In genomic region chr12:96195845-96196451, GRCh38 we compare ENCODE assay signal across 8 cellular contexts. TPM values are rescaled to one million over a fixed set of nuclear protein-coding genes. Genes with fewer than 3 reads are reported as not detected.
DNase-seq lines count a peak whose midpoint lies in the region; ATAC-seq and TF ChIP-seq lines count a peak whose summit lies in the region.

No MANE protein-coding gene starts in this region.

- TF ChIP-seq CTCF in psoas muscle (IDR thresholded peaks at IDR 0.05): no peak

- intact Hi-C loops in psoas muscle (cut with DNase I): no loop called here

- peak overlapping the region; percentile 60 for H3K27ac ChIP-seq in psoas muscle

- peak overlapping the region; percentile 74 for H3K4me3 ChIP-seq in psoas muscle

- 11 to 15% (median 12%) methylated on average over 14 of the region's 14 CpGs for WGBS in psoas muscle, 3 donors

- ATAC-seq in psoas muscle: peak in 1 of 4 donors; percentile 23
- ATAC-seq in GM19035 (IDR thresholded peaks at IDR 0.05; ENCODE audit: unreplicated experiment): no peak
- no peak for ATAC-seq in GM21786 (IDR thresholded peaks at IDR 0.05; ENCODE audit: unreplicated experiment)

- no peaks in the 10 kb centered on the region for H3K9me3 ChIP-seq in psoas muscle

- no peaks in the 10 kb centered on the region for H3K4me1 ChIP-seq in psoas muscle

- no peaks in the 10 kb centered on the region for H3K36me3 ChIP-seq in psoas muscle (ENCODE audit: insufficient read depth in 1 of 2, low read depth in 1 of 2)

- peak; percentile 71 for DNase-seq in ELF-1 (ENCODE audit: low read depth, low spot score)
- DNase-seq in NCI-H69 (lab: John Stamatoyannopoulos, UW): peak; percentile 54
- DNase-seq in activated T-helper 9 cell treated with anti-CD3 and anti-CD28 coated beads, Interleukin-2, amount 50 U/mL, for 16 hours (ENCODE audit: low read depth): peak; percentile 37
- DNase-seq in foreskin melanocyte: peak; percentile 62
- DNase-seq in psoas muscle: no peak
- DNase-seq in HuH-7 (ENCODE audit: low spot score): no peak

- peaks cover 0 to 25% (median 6%) of the 10 kb centered on the region in 3 donors for H3K27me3 ChIP-seq in psoas muscle (ENCODE audit: insufficient read depth in 3 of 3, low read length in 2 of 3)

RNA-seq across cellular contexts. Expression of gene ELK3, which starts 1.8 kb away (rescaled TPM):
- 10 to 100 TPM in 2 of 4 donors, 1 to 10 TPM in 2; 7.8 to 12.6 (median 10.0) TPM for total RNA-seq in psoas muscle
- 10 to 100 TPM in 1 of 3 donors, 1 to 10 TPM in 2; 3.7 to 13.9 (median 4.8) TPM for polyA plus RNA-seq in psoas muscle

Comparison
In these comparisons a context has a peak if more than half of its experiments do, and no peak if none do; other contexts are left out.
1. DNase-seq: peak in ELF-1 (single experiment), NCI-H69 (single experiment), activated T-helper 9 cell treated with anti-CD3 and anti-CD28 coated beads, Interleukin-2, amount 50 U/mL, for 16 hours (single experiment) and foreskin melanocyte (single experiment); none in psoas muscle (0 of 2) and HuH-7 (single experiment).